In the genomic region with DNA sequence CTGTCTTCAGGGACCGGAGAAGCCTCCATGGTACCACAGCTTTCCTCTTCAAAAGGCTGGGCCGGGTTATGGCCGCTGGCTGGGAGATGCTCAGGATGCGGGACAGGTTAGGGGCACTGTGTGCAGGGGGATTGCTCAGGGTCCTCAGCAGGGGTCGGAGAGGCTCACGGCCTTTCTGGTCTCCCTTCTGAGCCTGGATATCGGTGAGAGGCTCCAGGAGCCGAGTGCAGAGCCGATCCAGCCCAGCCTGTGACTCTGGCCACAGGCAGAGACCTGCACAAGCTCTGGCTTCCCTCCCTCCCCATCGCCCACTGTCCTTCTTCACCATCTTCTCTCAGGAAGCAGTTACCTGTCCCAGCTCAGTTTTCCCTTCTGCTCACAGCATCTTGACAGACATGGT, we compare ENCODE assay signal across 30 cellular contexts.
"Had no signal": no experiment of that assay in that cellular context is flagged by ENCODE, and none has a peak within 500 bp of the region (broad histone marks: within the 10 kb centered on the region; RNA-seq: fewer than 3 reads in every experiment).

No MANE protein-coding gene starts in this region.

- H3K36me3 ChIP-seq: ovary, right lobe of liver, sigmoid colon, stomach, thoracic aorta, thyroid gland, tibial nerve, upper lobe of left lung, vagina had no signal

- DNase-seq: naive thymus-derived CD8-positive, alpha-beta T cell; nephron progenitor cell; occipital lobe; ovary; posterior cingulate gyrus; psoas muscle; right cardiac atrium; right lobe of liver; sigmoid colon; small intestine; stimulated activated CD4-positive, alpha-beta T cell treated with anti-CD3 and anti-CD28 coated beads, Interleukin-15, amount 100 ng/mL, for 24 hours; stimulated activated CD4-positive, alpha-beta T cell treated with anti-CD3 and anti-CD28 coated beads, Interleukin-2, amount 100 ng/mL, for 24 hours; stimulated activated CD4-positive, alpha-beta T cell treated with anti-CD3 and anti-CD28 coated beads, Interleukin-2, amount 100 ng/mL, for 48 hours; stimulated activated CD4-positive, alpha-beta T cell treated with anti-CD3 and anti-CD28 coated beads, Interleukin-4, amount 100 ng/mL, for 24 hours; stimulated activated naive B cell treated with anti-CD40 and anti-IgM and Interleukin-4, amounts not matched to agents 10 μg/mL and 1 μg/mL and 100 μg/mL, for 72 hours; stimulated activated naive CD4-positive, alpha-beta T cell treated with Interleukin-2 at 50 U/mL for 16 hours; stomach; thyroid gland; trophoblast cell; upper lobe of left lung had no signal

- H3K27ac Mint-ChIP-seq: naive thymus-derived CD8-positive, alpha-beta T cell; natural killer cell treated with Interleukin-12 subunit alpha and Interleukin-12 subunit beta and Interleukin-15 and Interleukin-18, amount 100 ng/mL, for 72 hours; nephron progenitor cell; progenitor cell of endocrine pancreas; stimulated activated effector memory CD8-positive, alpha-beta T cell treated with anti-CD3 and anti-CD28 coated beads, Interleukin-12 subunit alpha, Interleukin-12 subunit beta, amount 100 ng/mL, for 72 hours; stimulated activated naive B cell treated with anti-CD40 and anti-IgM and Interleukin-4, amounts not matched to agents 10 μg/mL and 1 μg/mL and 100 μg/mL, for 72 hours; stimulated activated naive CD8-positive, alpha-beta T cell treated with anti-CD3 and anti-CD28 coated beads, Interleukin-15, Interleukin-2, amounts not matched to agents 100 ng/mL and 50 ng/mL, for 24 hours had no signal

- H3K4me1 Mint-ChIP-seq: naive thymus-derived CD8-positive, alpha-beta T cell; stimulated activated effector memory CD8-positive, alpha-beta T cell treated with anti-CD3 and anti-CD28 coated beads, Interleukin-12 subunit alpha, Interleukin-12 subunit beta, amount 100 ng/mL, for 72 hours; stimulated activated naive B cell treated with anti-CD40 and anti-IgM and Interleukin-4, amounts not matched to agents 10 μg/mL and 1 μg/mL and 100 μg/mL, for 72 hours had no signal

- FAIRE-seq: small intestine, urothelium cell line had no signal

- H3K27me3 ChIP-seq: ovary, right lobe of liver, sigmoid colon, thyroid gland, tibial nerve, upper lobe of left lung, vagina had no signal

- H3K27ac ChIP-seq: ovary, parathyroid adenoma, psoas muscle, right lobe of liver, sigmoid colon, stomach, thoracic aorta, thyroid gland, tibial nerve, upper lobe of left lung, vagina had no signal

- H2AFZ ChIP-seq: parathyroid adenoma had no signal

- H3K9ac ChIP-seq: parathyroid adenoma had no signal

- H3K4me1 ChIP-seq: parathyroid adenoma, psoas muscle, right lobe of liver, sigmoid colon, thyroid gland had no signal

- H3K4me3 ChIP-seq: ovary, psoas muscle, right lobe of liver, sigmoid colon, stomach, thoracic aorta, thyroid gland, tibial nerve, upper lobe of left lung, vagina had no signal

- H3K9me3 Mint-ChIP-seq: natural killer cell treated with Interleukin-12 subunit alpha and Interleukin-12 subunit beta and Interleukin-15 and Interleukin-18, amount 100 ng/mL, for 72 hours; nephron progenitor cell; neural crest cell; stimulated activated effector memory CD8-positive, alpha-beta T cell treated with anti-CD3 and anti-CD28 coated beads, Interleukin-12 subunit alpha, Interleukin-12 subunit beta, amount 100 ng/mL, for 72 hours; stimulated activated naive CD8-positive, alpha-beta T cell treated with anti-CD3 and anti-CD28 coated beads, Interleukin-15, Interleukin-2, amounts not matched to agents 100 ng/mL and 50 ng/mL, for 24 hours had no signal

- H3K9me3 ChIP-seq: ovary, psoas muscle, right lobe of liver, sigmoid colon, stomach, thoracic aorta, thyroid gland, tibial nerve, upper lobe of left lung, vagina had no signal

- H3K36me3 Mint-ChIP-seq: naive thymus-derived CD8-positive, alpha-beta T cell; natural killer cell treated with Interleukin-12 subunit alpha and Interleukin-12 subunit beta and Interleukin-15 and Interleukin-18, amount 100 ng/mL, for 72 hours; stimulated activated effector memory CD8-positive, alpha-beta T cell treated with anti-CD3 and anti-CD28 coated beads, Interleukin-12 subunit alpha, Interleukin-12 subunit beta, amount 100 ng/mL, for 72 hours; stimulated activated naive B cell treated with anti-CD40 and anti-IgM and Interleukin-4, amounts not matched to agents 10 μg/mL and 1 μg/mL and 100 μg/mL, for 72 hours had no signal

- H3K4me3 Mint-ChIP-seq: naive thymus-derived CD8-positive, alpha-beta T cell; natural killer cell treated with Interleukin-12 subunit alpha and Interleukin-12 subunit beta and Interleukin-15 and Interleukin-18, amount 100 ng/mL, for 72 hours; nephron progenitor cell; neural crest cell; stimulated activated effector memory CD8-positive, alpha-beta T cell treated with anti-CD3 and anti-CD28 coated beads, Interleukin-12 subunit alpha, Interleukin-12 subunit beta, amount 100 ng/mL, for 72 hours; stimulated activated naive B cell treated with anti-CD40 and anti-IgM and Interleukin-4, amounts not matched to agents 10 μg/mL and 1 μg/mL and 100 μg/mL, for 72 hours; stimulated activated naive CD8-positive, alpha-beta T cell treated with anti-CD3 and anti-CD28 coated beads, Interleukin-15, Interleukin-2, amounts not matched to agents 100 ng/mL and 50 ng/mL, for 24 hours had no signal

- ATAC-seq: naive thymus-derived CD8-positive, alpha-beta T cell; natural killer cell treated with Interleukin-12 subunit alpha and Interleukin-12 subunit beta and Interleukin-15 and Interleukin-18, amount 100 ng/mL, for 72 hours; psoas muscle; right cardiac atrium; right lobe of liver; stimulated activated effector memory CD8-positive, alpha-beta T cell treated with anti-CD3 and anti-CD28 coated beads, Interleukin-12 subunit alpha, Interleukin-12 subunit beta, amount 100 ng/mL, for 72 hours; stimulated activated naive B cell treated with anti-CD40 and anti-IgM and Interleukin-4, amounts not matched to agents 10 μg/mL and 1 μg/mL and 100 μg/mL, for 72 hours had no signal
